10 cellular contexts compared by ENCODE assay signal in the genomic region with DNA sequence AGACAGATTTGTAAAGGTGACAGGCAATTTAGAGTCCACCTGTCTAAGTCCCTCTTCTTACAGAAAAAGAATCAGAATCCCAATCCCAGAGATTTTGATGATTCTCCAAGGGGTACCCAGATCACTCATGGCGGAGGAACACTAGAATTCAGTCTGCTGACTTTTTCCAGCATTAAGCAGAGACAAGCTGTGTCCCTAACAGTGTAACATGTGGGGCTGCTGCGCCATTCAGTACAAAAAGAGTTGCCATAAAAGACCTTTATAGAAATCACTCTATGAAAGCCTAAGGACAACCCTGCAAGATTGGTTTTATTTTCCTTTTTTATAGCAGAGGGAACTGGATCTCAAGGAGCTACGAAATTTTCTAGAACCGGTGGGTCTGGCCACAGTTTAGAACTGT. TPM values are rescaled to one million over a fixed set of nuclear protein-coding genes. Genes with fewer than 3 reads are reported as not detected.
DNase-seq lines count a peak whose midpoint lies in the region; ATAC-seq and TF ChIP-seq lines count a peak whose summit lies in the region.
"Had no signal": no experiment of that assay in that cellular context is flagged by ENCODE, and none has a peak within 500 bp of the region (broad histone marks: within the 10 kb centered on the region; RNA-seq: fewer than 3 reads in every experiment).

No MANE protein-coding gene starts in this region.

- TF ChIP-seq CTCF in GM12865 (IDR thresholded peaks at IDR 0.05; ENCODE audit: insufficient read depth, low read depth, low read length, missing control alignments) = no peak
- no peak for TF ChIP-seq CTCF in prostate gland (IDR thresholded peaks at IDR 0.05)
- TF ChIP-seq CTCF in neural progenitor cell (IDR thresholded peaks at IDR 0.05) = no peak

- H3K4me3 ChIP-seq in GM12865 (ENCODE audit: low read depth, low read length) (peak overlapping the region; percentile 75), prostate gland (peak overlapping the region; percentile 7 to 12), neural progenitor cell (no peak overlapping the region), HAP-1 (no peak overlapping the region)

- no peaks in the 10 kb centered on the region for H3K79me2 ChIP-seq in neural progenitor cell (ENCODE audit: low read depth)

- H3K4me1 Mint-ChIP-seq in central memory CD8-positive, alpha-beta T cell = peaks cover 56% of the 10 kb centered on the region
- no peaks in the 10 kb centered on the region for H3K4me1 Mint-ChIP-seq in neural progenitor cell
- H3K4me1 Mint-ChIP-seq: neural crest cell had no signal

- H3K27me3 Mint-ChIP-seq in central memory CD8-positive, alpha-beta T cell = no peaks in the 10 kb centered on the region
- peaks cover 8% of the 10 kb centered on the region for H3K27me3 Mint-ChIP-seq in neural progenitor cell (ENCODE audit: insufficient read depth, low read depth)

- H3K27me3 ChIP-seq in prostate gland (replicated peaks; ENCODE audit: insufficient read depth) (no peaks in the 10 kb centered on the region), neural progenitor cell (peaks cover 4% of the 10 kb centered on the region), HAP-1 (ENCODE audit: low read depth) (peaks cover 2% of the 10 kb centered on the region; the same call in 1 of the 2 replicates)

- peaks cover 35% of the 10 kb centered on the region for H3K36me3 Mint-ChIP-seq in central memory CD8-positive, alpha-beta T cell (ENCODE audit: insufficient read depth)
- H3K36me3 Mint-ChIP-seq in neural progenitor cell = no peaks in the 10 kb centered on the region

- H3K36me3 ChIP-seq in prostate gland (no peaks in the 10 kb centered on the region), neural progenitor cell (no peaks in the 10 kb centered on the region), HAP-1 (replicated peaks) (no peaks in the 10 kb centered on the region)

- H3K4me3 Mint-ChIP-seq in central memory CD8-positive, alpha-beta T cell = peak overlapping the region; percentile 99
- no peak overlapping the region for H3K4me3 Mint-ChIP-seq in neural progenitor cell
- H3K4me3 Mint-ChIP-seq: neural crest cell had no signal

- H3K4me2 ChIP-seq in neural progenitor cell = no peak overlapping the region

- peaks cover 9% of the 10 kb centered on the region for H3K9me3 Mint-ChIP-seq in central memory CD8-positive, alpha-beta T cell
- peaks cover 2% of the 10 kb centered on the region for H3K9me3 Mint-ChIP-seq in neural progenitor cell
- H3K9me3 Mint-ChIP-seq: neural crest cell had no signal

- in situ Hi-C loops in HAP-1 (cut with MboI; ENCODE audit: low sequenced_read_pairs) = no loop called here

- no peak for DNase-seq in GM12865 (ENCODE audit: low read depth)
- DNase-seq in central memory CD8-positive, alpha-beta T cell (ENCODE audit: low spot score in 2 of 2) = no peak
- no peak for DNase-seq in prostate gland (ENCODE audit: low spot score)
- DNase-seq in neural progenitor cell (ENCODE audit: low spot score) = no peak
- no peak for DNase-seq in HAP-1 (ENCODE audit: low spot score in 2 of 2)
- DNase-seq in GM19240 (ENCODE audit: insufficient read length, low spot score) = no peak
- DNase-seq: DMS79 had no signal

- H3K9me3 ChIP-seq in prostate gland (no peaks in the 10 kb centered on the region), neural progenitor cell (ENCODE audit: low read depth) (no peaks in the 10 kb centered on the region), HAP-1 (no peaks in the 10 kb centered on the region)

- H2AFZ ChIP-seq in neural progenitor cell (replicated peaks) = no peak overlapping the region

- no peak overlapping the region for H3K9ac ChIP-seq in neural progenitor cell

- H3K27ac ChIP-seq in prostate gland (peak overlapping the region in 1 of 2 donors; percentile 36), neural progenitor cell (no peak overlapping the region)

- H3K4me1 ChIP-seq in prostate gland (replicated peaks) (no peaks in the 10 kb centered on the region), neural progenitor cell (no peaks in the 10 kb centered on the region), HAP-1 (no peaks in the 10 kb centered on the region)

- peak; percentile 30 for ATAC-seq in GM21723 (IDR thresholded peaks at IDR 0.05; ENCODE audit: unreplicated experiment)
- peak; percentile 11 for ATAC-seq in central memory CD8-positive, alpha-beta T cell (replicated peaks; ENCODE audit: extremely low read depth, poor library complexity, severe bottlenecking)
- no peak for ATAC-seq in HG03469 (IDR thresholded peaks at IDR 0.05; ENCODE audit: unreplicated experiment)

- no peak for TF ChIP-seq POLR2A in prostate gland (IDR thresholded peaks at IDR 0.05)

- intact Hi-C loops in prostate gland (cut with DNase I) = no loop called here

- no peaks in the 10 kb centered on the region for H3F3A ChIP-seq in neural progenitor cell (ENCODE audit: low read depth)

- no peaks in the 10 kb centered on the region for H4K20me1 ChIP-seq in neural progenitor cell (ENCODE audit: low read depth)

- H3K27ac Mint-ChIP-seq in central memory CD8-positive, alpha-beta T cell (ENCODE audit: low read depth) = peak overlapping the region; percentile 98
- no peak overlapping the region for H3K27ac Mint-ChIP-seq in neural progenitor cell

- WGBS in prostate gland = 52% methylated on average over 4 of the region's 4 CpGs

RNA-seq across cellular contexts. Expression of a gene that starts 0.6 kb away (rescaled TPM):
- total RNA-seq in prostate gland = 1 to 10 TPM; 6.9 to 9.0 TPM
- total RNA-seq in neural progenitor cell (ENCODE audit: low replicate concordance) = not detected in 2 replicates
- total RNA-seq: neural crest cell had no signal

RNA-seq across cellular contexts. Expression of a gene that starts 51.9 kb away (rescaled TPM):
- total RNA-seq in prostate gland = 10 to 100 TPM in 1 of 2 donors, 1 to 10 TPM in 1; 6.9 to 11.0 TPM
- total RNA-seq in neural progenitor cell (ENCODE audit: low replicate concordance) = not detected in 2 replicates
- total RNA-seq: neural crest cell had no signal

Comparison
In these comparisons a context has a peak if more than half of its experiments do, and no peak if none do; other contexts are left out.
1. H3K4me3 ChIP-seq: peak in GM12865 (single experiment) and prostate gland (2 of 2); none in neural progenitor cell (single experiment) and HAP-1 (single experiment).